ENCODE assay signal across 30 cellular contexts in the genomic region with DNA sequence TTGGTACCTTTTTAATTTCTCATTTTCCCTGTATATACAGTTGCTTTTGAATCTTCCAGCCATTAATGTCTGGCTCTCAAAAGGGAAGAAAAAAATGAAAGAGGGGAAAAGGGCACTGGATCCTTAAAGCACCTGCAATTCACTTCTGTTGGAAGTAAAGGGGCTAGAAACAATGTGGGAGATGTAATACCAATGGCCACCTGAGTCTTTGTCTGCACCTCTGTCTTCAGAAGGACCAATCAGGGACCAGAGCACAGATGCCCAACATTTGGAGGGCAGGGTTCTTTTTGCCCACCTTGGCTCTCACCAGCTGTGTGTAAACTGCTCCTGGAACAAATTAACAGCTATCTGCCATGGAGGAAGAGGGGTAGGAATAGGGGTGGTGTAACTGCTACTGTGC.
"Had no signal": no experiment of that assay in that cellular context is flagged by ENCODE, and none has a peak within 500 bp of the region (broad histone marks: within the 10 kb centered on the region; RNA-seq: fewer than 3 reads in every experiment).

No MANE protein-coding gene starts in this region.

- ATAC-seq: activated CD4-positive, CD25-positive, alpha-beta regulatory T cell treated with anti-CD3 and anti-CD28 coated beads, Interleukin-2, amount 50 U/mL, for 24 hours; activated naive CD4-positive, alpha-beta T cell treated with anti-CD3 and anti-CD28 coated beads, Interleukin-2, amount 50 U/mL, for 72 hours; activated T-cell treated with anti-CD3 and anti-CD28 coated beads, Interleukin-2, amount 50 U/mL, for 72 hours; gastroesophageal sphincter; heart right ventricle had no signal

- H3K4me1 ChIP-seq: ascending aorta, breast epithelium, colonic mucosa, esophagus squamous epithelium, gastroesophageal sphincter had no signal

- H3K4me3 ChIP-seq: ascending aorta, breast epithelium, cardiac muscle cell, colonic mucosa, esophagus squamous epithelium, gastroesophageal sphincter, heart right ventricle had no signal

- DNase-seq: activated B cell treated with CpG ODN at 0.5 μM for 24 hours; activated CD4-positive, alpha-beta memory T cell treated with anti-CD3 and anti-CD28 coated beads, Interleukin-2, amount 10 ng/mL, durations not matched to agents 7 days and 5 days; activated CD4-positive, alpha-beta T cell treated with anti-CD3 and anti-CD28 coated beads, Interleukin-2, amount 10 ng/mL, durations not matched to agents 7 days and 5 days; activated CD4-positive, alpha-beta T cell treated with anti-CD3 and anti-CD28 coated beads, Interleukin-2, amount 50 U/mL, for 4 hours; activated CD8-positive, alpha-beta memory T cell treated with anti-CD3 and anti-CD28 coated beads, Interleukin-2, amount 50 U/mL, for 48 hours; activated gamma-delta T cell; activated naive CD4-positive, alpha-beta T cell; activated naive CD4-positive, alpha-beta T cell treated with anti-CD3 and anti-CD28 coated beads, Interleukin-2, amount 10 ng/mL, durations not matched to agents 7 days and 5 days; activated naive CD8-positive, alpha-beta T cell treated with anti-CD3 and anti-CD28 coated beads, Interleukin-2, amount 10 ng/mL, durations not matched to agents 7 days and 5 days; activated T-cell treated with anti-CD3 and anti-CD28 coated beads for 4 hours; activated T-cell treated with anti-CD3 and anti-CD28 coated beads, Interleukin-2, amount 50 U/mL, for 24 hours; activated T-cell treated with anti-CD3 and anti-CD28 coated beads, Interleukin-2, amount 50 U/mL, for 72 hours; central memory CD4-positive, alpha-beta T cell; cerebellar nuclear complex; colonic mucosa; effector CD8-positive, alpha-beta T cell; esophagus squamous epithelium; foreskin melanocyte; heart right ventricle; T-helper 2 cell had no signal

- H3K36me3 ChIP-seq: ascending aorta, breast epithelium, cardiac muscle cell, colonic mucosa, esophagus squamous epithelium, gastroesophageal sphincter, heart right ventricle had no signal

- H3K9me3 ChIP-seq: ascending aorta, colonic mucosa had no signal

- FAIRE-seq: endometrium, endothelial cell of umbilical vein had no signal

- H3K27ac ChIP-seq: ascending aorta, breast epithelium, cardiac muscle cell, colonic mucosa, epithelial cell of prostate, esophagus squamous epithelium, gastroesophageal sphincter, heart right ventricle, VCaP had no signal

- H3K27me3 ChIP-seq: ascending aorta, breast epithelium, cardiac muscle cell, colonic mucosa, esophagus squamous epithelium, gastroesophageal sphincter, heart right ventricle had no signal
